In the genomic region with DNA sequence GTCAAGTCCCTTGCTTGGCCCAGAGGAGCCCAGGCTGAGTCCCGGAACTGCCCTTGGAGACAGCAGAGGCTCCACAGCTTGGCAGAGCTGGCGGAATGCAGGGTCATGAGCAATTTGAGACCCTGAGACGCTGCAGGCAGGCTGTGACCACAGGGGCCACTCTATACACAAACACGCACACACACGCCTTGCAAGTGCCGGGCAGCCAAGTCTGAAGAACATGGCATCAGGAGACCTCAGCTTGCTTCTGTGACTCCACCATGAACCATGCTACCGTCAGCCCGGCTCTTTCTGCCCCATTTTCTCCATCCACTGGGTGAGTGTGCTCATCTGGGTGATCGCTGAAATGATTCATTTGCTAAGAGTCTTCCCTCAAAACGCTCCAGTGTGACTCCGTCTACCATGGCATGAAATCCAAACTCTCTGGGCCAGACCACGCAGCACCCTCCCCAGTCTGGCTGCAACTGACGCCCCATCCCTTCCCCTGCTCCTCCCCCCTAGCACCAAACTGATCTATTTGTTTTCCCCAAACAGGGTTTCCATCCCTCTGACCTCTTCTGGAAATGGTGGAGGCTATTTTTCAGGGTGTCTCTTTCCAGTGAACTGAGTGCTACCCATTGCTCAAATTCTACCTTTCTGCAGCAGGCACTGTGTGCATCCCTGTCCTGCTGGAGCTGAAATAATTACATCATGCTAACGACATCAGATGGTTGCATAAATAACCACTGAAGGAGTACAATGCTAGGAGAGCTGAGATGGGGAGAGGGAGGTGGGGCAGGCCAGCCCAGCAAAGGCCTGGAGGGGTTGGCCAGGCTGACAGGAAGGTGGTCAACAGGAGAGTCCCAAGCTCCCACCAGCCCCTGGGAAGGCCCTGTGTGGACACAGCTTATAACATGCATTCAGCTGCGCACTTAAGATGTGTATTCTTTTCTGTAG, we compare ENCODE assay signal across 10 cellular contexts. TPM values are rescaled to one million over a fixed set of nuclear protein-coding genes. Genes with fewer than 3 reads are reported as not detected.
DNase-seq lines count a peak whose midpoint lies in the region; TF ChIP-seq lines count a peak whose summit lies in the region.
"Had no signal": no experiment of that assay in that cellular context is flagged by ENCODE, and none has a peak within 500 bp of the region (broad histone marks: within the 10 kb centered on the region; RNA-seq: fewer than 3 reads in every experiment).

No MANE protein-coding gene starts in this region.

- no peak for TF ChIP-seq POLR2A in sigmoid colon (IDR thresholded peaks at IDR 0.05)

- intact Hi-C loops in activated CD4-positive, alpha-beta T cell treated with anti-CD3 and anti-CD28 coated beads, Interleukin-2, amount 10 ng/mL, durations not matched to agents 24 days and 14 days (cut with micrococcal nuclease): no loop called here
- intact Hi-C loops in sigmoid colon (cut with DNase I): loop anchor here (2.0 kb wide), 1 partner anchor 14 kb away; no protein-coding TSS in a partner anchor

- no peaks in the 10 kb centered on the region for H3K27me3 ChIP-seq in sigmoid colon
- H3K27me3 ChIP-seq: suprapubic skin had no signal

- H3K36me3 ChIP-seq in sigmoid colon: peaks cover 8 to 58% (median 27%) of the 10 kb centered on the region in 4 donors

- no peaks in the 10 kb centered on the region for H3K9me3 Mint-ChIP-seq in activated CD4-positive, alpha-beta T cell treated with anti-CD3 and anti-CD28 coated beads, Interleukin-2, amount 10 ng/mL, durations not matched to agents 24 days and 14 days

- peak overlapping the region; percentile 60 for H3K27ac Mint-ChIP-seq in activated CD4-positive, alpha-beta T cell treated with anti-CD3 and anti-CD28 coated beads, Interleukin-2, amount 10 ng/mL, durations not matched to agents 24 days and 14 days

- H3K4me1 ChIP-seq in sigmoid colon: peaks cover 0 to 42% (median 32%) of the 10 kb centered on the region in 4 donors

- TF ChIP-seq CTCF in epithelial cell of esophagus (IDR thresholded peaks at IDR 0.05; ENCODE audit: insufficient read depth, low read depth, low read length, missing control alignments): no peak
- TF ChIP-seq CTCF in sigmoid colon (IDR thresholded peaks at IDR 0.05): no peak

- TF ChIP-seq EP300 in sigmoid colon (IDR thresholded peaks at IDR 0.05): no peak

- H3K4me3 ChIP-seq in epithelial cell of esophagus (ENCODE audit: low read length) (no peak overlapping the region), sigmoid colon (no peak overlapping the region)
- H3K4me3 ChIP-seq: suprapubic skin had no signal

- no peaks in the 10 kb centered on the region for H3K27me3 Mint-ChIP-seq in activated CD4-positive, alpha-beta T cell treated with anti-CD3 and anti-CD28 coated beads, Interleukin-2, amount 10 ng/mL, durations not matched to agents 24 days and 14 days

- no peak for DNase-seq in activated CD4-positive, alpha-beta T cell treated with anti-CD3 and anti-CD28 coated beads, Interleukin-2, amount 10 ng/mL, durations not matched to agents 24 days and 14 days
- no peak for DNase-seq in activated CD4-positive, alpha-beta T cell treated with anti-CD3 and anti-CD28 coated beads for 1 hour
- peak; percentile 8 for DNase-seq in OCI-M1 (lab: John Stamatoyannopoulos, UW)
- peak; percentile 23 for DNase-seq in epithelial cell of esophagus (ENCODE audit: low read depth)
- DNase-seq in sigmoid colon: peak; percentile 50
- no peak for DNase-seq in DMS79 (lab: John Stamatoyannopoulos, UW)
- no peak for DNase-seq in NCI-H146 (lab: John Stamatoyannopoulos, UW)
- no peak for DNase-seq in stimulated activated CD4-positive, alpha-beta T cell treated with anti-CD3 and anti-CD28 coated beads, Interleukin-2, amount 100 ng/mL, for 24 hours
- DNase-seq: activated gamma-delta T cell had no signal

- 90 to 93% methylated on average over 15 of the region's 15 CpGs for WGBS in sigmoid colon, 2 donors

- peaks cover 36% of the 10 kb centered on the region for H3K4me1 Mint-ChIP-seq in activated CD4-positive, alpha-beta T cell treated with anti-CD3 and anti-CD28 coated beads, Interleukin-2, amount 10 ng/mL, durations not matched to agents 24 days and 14 days

- no peak overlapping the region for H3K4me3 Mint-ChIP-seq in activated CD4-positive, alpha-beta T cell treated with anti-CD3 and anti-CD28 coated beads, Interleukin-2, amount 10 ng/mL, durations not matched to agents 24 days and 14 days

- peaks cover 49% of the 10 kb centered on the region for H3K36me3 Mint-ChIP-seq in activated CD4-positive, alpha-beta T cell treated with anti-CD3 and anti-CD28 coated beads, Interleukin-2, amount 10 ng/mL, durations not matched to agents 24 days and 14 days (ENCODE audit: low read depth)

- H3K9me3 ChIP-seq in sigmoid colon: no peaks in the 10 kb centered on the region
- H3K9me3 ChIP-seq: suprapubic skin had no signal

- peak overlapping the region in 1 of 4 donors; percentile 96 for H3K27ac ChIP-seq in sigmoid colon
- H3K27ac ChIP-seq: suprapubic skin had no signal

RNA-seq across cellular contexts. Expression of a gene that starts 3.1 kb away (rescaled TPM):
- 97.8 and 101 TPM in 2 replicates for total RNA-seq in activated CD4-positive, alpha-beta T cell treated with anti-CD3 and anti-CD28 coated beads, Interleukin-2, amount 10 ng/mL, durations not matched to agents 24 days and 14 days
- 10 to 100 TPM; 44.1 to 77.5 (median 46.7) TPM for total RNA-seq in sigmoid colon
- polyA plus RNA-seq in sigmoid colon: 10 to 100 TPM; 35.4 to 75.9 (median 36.6) TPM

RNA-seq across cellular contexts. Expression of a gene that starts 10.6 kb away (rescaled TPM):
- 16.7 and 18.4 TPM in 2 replicates for total RNA-seq in activated CD4-positive, alpha-beta T cell treated with anti-CD3 and anti-CD28 coated beads, Interleukin-2, amount 10 ng/mL, durations not matched to agents 24 days and 14 days
- total RNA-seq in sigmoid colon: 10 to 100 TPM; 16.8 to 24.0 (median 21.9) TPM
- polyA plus RNA-seq in sigmoid colon: 10 to 100 TPM; 11.3 to 16.2 (median 15.4) TPM

Comparison
In these comparisons a context has a peak if more than half of its experiments do, and no peak if none do; other contexts are left out.
1. DNase-seq: peak in OCI-M1 (single experiment), epithelial cell of esophagus (single experiment) and sigmoid colon (single experiment); none in activated CD4-positive, alpha-beta T cell treated with anti-CD3 and anti-CD28 coated beads, Interleukin-2, amount 10 ng/mL, durations not matched to agents 24 days and 14 days (single experiment), activated CD4-positive, alpha-beta T cell treated with anti-CD3 and anti-CD28 coated beads for 1 hour (single experiment), DMS79 (single experiment), NCI-H146 (single experiment) and stimulated activated CD4-positive, alpha-beta T cell treated with anti-CD3 and anti-CD28 coated beads, Interleukin-2, amount 100 ng/mL, for 24 hours (0 of 2).